ENCODE assay signal across 21 cellular contexts in genomic region chr7:156450473-156450872, GRCh38.
DNase-seq lines count a peak whose midpoint lies in the region; ATAC-seq and TF ChIP-seq lines count a peak whose summit lies in the region.
"Had no signal": no experiment of that assay in that cellular context is flagged by ENCODE, and none has a peak within 500 bp of the region (broad histone marks: within the 10 kb centered on the region; RNA-seq: fewer than 3 reads in every experiment).

No MANE protein-coding gene starts in this region.

- DNase-seq in cardiac septum (ENCODE audit: low spot score) (peak; percentile 60), left ventricle myocardium inferior (no peak), islet precursor cell (peak; percentile 22)
- DNase-seq in activated naive CD4-positive, alpha-beta T cell treated with Interleukin-2 at 50 U/mL for 16 hours = no peak
- DNase-seq: AML-193; CD4-positive, alpha-beta T cell; CD8-positive, alpha-beta T cell; COR-L47; DMS 273 treated with DMSO at 0.1 percent for 48 hours; DMS153; DMS53; DMS79; DND-41; EL; GDM1 had no signal

- H3K9me3 ChIP-seq in left ventricle myocardium inferior (replicated peaks) = no peaks in the 10 kb centered on the region
- H3K9me3 ChIP-seq: A549; BLaER1 treated with 17β-estradiol and CSF1 and Interleukin-3, amounts not matched to agents 10 nM and 100 nM had no signal

- no peak for ATAC-seq in HG03439 (IDR thresholded peaks at IDR 0.05; ENCODE audit: unreplicated experiment)
- ATAC-seq: A549; CD8-positive, alpha-beta T cell; GM12878 had no signal

- H3K27ac ChIP-seq in left ventricle myocardium inferior (replicated peaks) = no peak overlapping the region
- H3K27ac ChIP-seq: 22Rv1; A549; BLaER1 treated with 17β-estradiol and CSF1 and Interleukin-3, amounts not matched to agents 10 nM and 100 nM; C4-2B had no signal

- no peaks in the 10 kb centered on the region for H3K4me1 ChIP-seq in left ventricle myocardium inferior
- H3K4me1 ChIP-seq: A549; BLaER1 treated with 17β-estradiol and CSF1 and Interleukin-3, amounts not matched to agents 10 nM and 100 nM had no signal

- no peaks in the 10 kb centered on the region for H3K36me3 ChIP-seq in left ventricle myocardium inferior
- H3K36me3 ChIP-seq: BLaER1 treated with 17β-estradiol and CSF1 and Interleukin-3, amounts not matched to agents 10 nM and 100 nM had no signal

- H3K27me3 ChIP-seq in left ventricle myocardium inferior (ENCODE audit: low read depth) = peaks cover 45% of the 10 kb centered on the region
- H3K27me3 ChIP-seq: BLaER1 treated with 17β-estradiol and CSF1 and Interleukin-3, amounts not matched to agents 10 nM and 100 nM had no signal

- intact Hi-C loops in cardiac septum (cut with DNase I) (no loop called here), left ventricle myocardium inferior (cut with micrococcal nuclease) (no loop called here)

- no peak overlapping the region for H3K4me3 ChIP-seq in left ventricle myocardium inferior
- H3K4me3 ChIP-seq: A549; BLaER1 treated with 17β-estradiol and CSF1 and Interleukin-3, amounts not matched to agents 10 nM and 100 nM; GM12878 had no signal

- TF ChIP-seq CTCF in left ventricle myocardium inferior (IDR thresholded peaks at IDR 0.05; ENCODE audit: borderline replicate concordance) = no peak

Comparison
In these comparisons a context has a peak if more than half of its experiments do, and no peak if none do; other contexts are left out.
1. DNase-seq: peak in cardiac septum (single experiment) and islet precursor cell (single experiment); none in left ventricle myocardium inferior (single experiment) and activated naive CD4-positive, alpha-beta T cell treated with Interleukin-2 at 50 U/mL for 16 hours (single experiment).